ENCODE assay signal across 2 cellular contexts in genomic region chr10:63281967-63282366, GRCh38.
TF ChIP-seq lines count a peak whose summit lies in the region.

No MANE protein-coding gene starts in this region.

TF ChIP-seq in IMR-90, 13 proteins besides CTCF, POLR2A, EP300 and RAD21:
- no peak for TF ChIP-seq MXI1 (IDR thresholded peaks at IDR 0.05; ENCODE audit: borderline replicate concordance, low read depth, low read length)
- no peak for TF ChIP-seq SMC3 (IDR thresholded peaks at IDR 0.05; ENCODE audit: low read depth, low read length)
- no peak for TF ChIP-seq MAZ (IDR thresholded peaks at IDR 0.05; ENCODE audit: borderline replicate concordance, low read depth, low read length)
- no peak for TF ChIP-seq ELK1 (IDR thresholded peaks at IDR 0.05; ENCODE audit: borderline replicate concordance, low read depth, low read length)
- TF ChIP-seq USF2 (IDR thresholded peaks at IDR 0.05; ENCODE audit: low read depth, low read length), result no peak
- TF ChIP-seq RFX5 (IDR thresholded peaks at IDR 0.05; ENCODE audit: low read depth, low read length), result no peak
- no peak for TF ChIP-seq CHD1 (IDR thresholded peaks at IDR 0.05; ENCODE audit: low read depth, low read length)
- TF ChIP-seq MAFK (IDR thresholded peaks at IDR 0.05; ENCODE audit: low read depth, low read length), result peak; percentile 99

TF ChIP-seq in H1, 55 proteins besides CTCF, POLR2A, EP300 and RAD21:
- TF ChIP-seq CHD2 (IDR thresholded peaks at IDR 0.05; ENCODE audit: low read length) (no peak), SIX5 (IDR thresholded peaks at IDR 0.05; ENCODE audit: low read depth, low read length) (no peak), SP2 (IDR thresholded peaks at IDR 0.05; ENCODE audit: low read length) (no peak), SP4 (IDR thresholded peaks at IDR 0.05; ENCODE audit: low read length) (no peak), MAFK (IDR thresholded peaks at IDR 0.05; ENCODE audit: low read depth, low read length) (peak; percentile 73; the same call in 1 of the 2 replicates), POU5F1 (IDR thresholded peaks at IDR 0.05; ENCODE audit: low read depth, low read length) (no peak)
TF ChIP-seq in H1: peak in this region for 1.
